In the genomic region with DNA sequence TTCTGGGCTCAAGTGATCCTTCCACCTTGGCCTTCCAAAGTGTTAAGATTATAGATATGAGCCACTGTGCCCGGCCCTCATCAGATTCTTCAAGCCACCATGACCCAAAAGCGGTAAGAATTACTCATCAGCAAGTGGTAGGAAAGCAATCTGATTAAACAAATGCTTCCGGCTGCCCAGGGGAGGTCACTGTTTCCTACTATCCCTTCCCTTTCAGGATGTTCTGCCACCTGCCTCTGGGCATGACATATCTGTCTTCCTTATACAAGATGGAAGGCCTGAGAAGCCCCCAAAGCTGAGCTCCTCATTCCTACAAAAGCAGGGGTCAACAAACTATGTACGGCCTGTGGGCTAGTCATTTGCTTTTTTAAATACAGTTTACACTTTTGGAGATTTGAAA, we compare ENCODE assay signal across 14 cellular contexts. TPM values are rescaled to one million over a fixed set of nuclear protein-coding genes. Genes with fewer than 3 reads are reported as not detected.
DNase-seq lines count a peak whose midpoint lies in the region; ATAC-seq, FAIRE-seq and TF ChIP-seq lines count a peak whose summit lies in the region.
"Had no signal": no experiment of that assay in that cellular context is flagged by ENCODE, and none has a peak within 500 bp of the region (broad histone marks: within the 10 kb centered on the region; RNA-seq: fewer than 3 reads in every experiment).

No MANE protein-coding gene starts in this region.

- POLR2A ChIA-PET in Panc1 (lab: Charles Lee) (no interaction called here), H1 (lab: Charles Lee; ENCODE audit: partially characterized antibody) (interaction anchor here (0.6 to 2.3 kb wide), 4 partner anchors 16 to 69 kb away, joined by 4 to 5 read pairs (median 4); no protein-coding TSS in a partner anchor)

- H3K27me3 ChIP-seq in Panc1 (ENCODE audit: control insufficient read depth, insufficient read depth, low read length) (no peaks in the 10 kb centered on the region), H1 (replicated peaks in 1 of 4; ENCODE audit: control insufficient read depth in 3 of 4, extremely low read depth in 1 of 4, insufficient read depth in 3 of 4, low read length in 3 of 4) (no peaks in the 10 kb centered on the region), neuronal stem cell (ENCODE audit: control insufficient read depth in 3 of 3, insufficient read depth in 3 of 3, low read depth in 1 of 3, low read length in 3 of 3) (no peaks in the 10 kb centered on the region)

- H3K9ac ChIP-seq in H1 (replicated peaks in 1 of 4; ENCODE audit: extremely low read depth in 1 of 4, low read depth in 3 of 4, low read length in 3 of 4) (no peak overlapping the region), neuronal stem cell (ENCODE audit: low read depth, low read length, poor library complexity) (no peak overlapping the region)

- H3K36me3 ChIP-seq in Panc1 (ENCODE audit: control insufficient read depth, insufficient read depth, low read length) (no peaks in the 10 kb centered on the region), H1 (ENCODE audit: control insufficient read depth in 2 of 4, insufficient read depth in 4 of 4, low read length in 3 of 4) (peaks cover 0 to 17% (median 8%) of the 10 kb centered on the region in 4 experiments; a peak in 5 of 8 replicates), neuronal stem cell (replicated peaks in 1 of 2; ENCODE audit: control insufficient read depth in 2 of 2, insufficient read depth in 2 of 2, low read length in 2 of 2) (peaks cover 12 to 33% of the 10 kb centered on the region in 2 donors)

- H3K79me1 ChIP-seq in H1 (ENCODE audit: low read depth, low read length), result peaks cover 7% of the 10 kb centered on the region
- peaks cover 9% of the 10 kb centered on the region for H3K79me1 ChIP-seq in neuronal stem cell (ENCODE audit: low read depth, low read length)

- no peak for TF ChIP-seq EP300 in H1 (IDR thresholded peaks at IDR 0.05; ENCODE audit: borderline replicate concordance in 1 of 2, low read depth in 2 of 2, low read length in 2 of 2)

- intact Hi-C loops in Panc1 (cut with micrococcal nuclease; ENCODE audit: unreplicated experiment), result no loop called here

- peak; percentile 8 to 17; a peak in 1 of 4 replicates for TF ChIP-seq RAD21 in H1 (IDR thresholded peaks at IDR 0.05 in 1 of 2, conservative IDR thresholded peaks at IDR 0.05 in 1 of 2; ENCODE audit: low read depth in 2 of 2, low read length in 2 of 2)

- H2BK20ac ChIP-seq in H1 (ENCODE audit: low read length), result no peak overlapping the region

- H3K14ac ChIP-seq in H1 (ENCODE audit: insufficient read length) (no peak overlapping the region), neuronal stem cell (ENCODE audit: low read length) (no peak overlapping the region)

- peaks cover 0 to 6% of the 10 kb centered on the region in 2 experiments; a peak in 1 of 4 replicates for H3K79me2 ChIP-seq in H1 (ENCODE audit: control insufficient read depth in 1 of 2, insufficient read depth in 2 of 2, low read length in 2 of 2)

- DNase-seq in activated T-cell treated with anti-CD3 and anti-CD28 coated beads, Interleukin-2, amount 50 U/mL, for 72 hours, result no peak
- DNase-seq in activated T-cell treated with anti-CD3 and anti-CD28 coated beads, Interleukin-2, amount 50 U/mL, for 4 hours, result no peak
- DNase-seq in Panc1 (ENCODE audit: low read depth, low spot score) (peak; percentile 51), H1 (ENCODE audit: low read depth in 1 of 2, low spot score in 2 of 2) (no peak), urothelium cell line (ENCODE audit: low spot score) (peak; percentile 16), neuronal stem cell (ENCODE audit: low spot score) (no peak), NCI-H2171 (lab: John Stamatoyannopoulos, UW) (no peak)
- DNase-seq: activated B cell treated with CpG ODN at 0.5 μM for 24 hours; activated naive CD4-positive, alpha-beta T cell treated with anti-CD3 and anti-CD28 coated beads, Interleukin-2, amount 50 U/mL, for 16 hours; MM.1S; psoas muscle had no signal

- H3K4me3 ChIP-seq in Panc1 (ENCODE audit: low read depth in 2 of 2, low read length in 2 of 2), result no peak overlapping the region
- no peak overlapping the region for H3K4me3 ChIP-seq in H1 (ENCODE audit: extremely low read depth in 1 of 4, insufficient read depth in 2 of 4, low read depth in 3 of 4, low read length in 4 of 4)
- no peak overlapping the region for H3K4me3 ChIP-seq in neuronal stem cell (ENCODE audit: low read length in 2 of 2)
- H3K4me3 ChIP-seq: psoas muscle had no signal

- no peak overlapping the region for H3K4ac ChIP-seq in H1 (replicated peaks; ENCODE audit: insufficient read length, low read depth, low read length)
- H3K4ac ChIP-seq in neuronal stem cell (ENCODE audit: low read length), result no peak overlapping the region

- no peak for TF ChIP-seq POLR2A in H1 (IDR thresholded peaks at IDR 0.05; ENCODE audit: control extremely low read depth in 1 of 2, low read depth in 2 of 2, low read length in 2 of 2)

- no peak overlapping the region for H2AK5ac ChIP-seq in H1 (ENCODE audit: low read depth, low read length)
- H2AK5ac ChIP-seq in neuronal stem cell (ENCODE audit: low read depth, low read length), result no peak overlapping the region

- H2BK5ac ChIP-seq in H1 (ENCODE audit: low read depth, low read length), result no peak overlapping the region
- no peak overlapping the region for H2BK5ac ChIP-seq in neuronal stem cell (ENCODE audit: low read length)

- H3K4me1 Mint-ChIP-seq in activated T-cell treated with anti-CD3 and anti-CD28 coated beads, Interleukin-2, amount 50 U/mL, for 72 hours (ENCODE audit: low read depth), result peaks cover 23% of the 10 kb centered on the region
- H3K4me1 Mint-ChIP-seq in activated T-cell treated with anti-CD3 and anti-CD28 coated beads, Interleukin-2, amount 50 U/mL, for 4 hours (ENCODE audit: low read depth), result peaks cover 6% of the 10 kb centered on the region

- H4K91ac ChIP-seq in H1 (replicated peaks; ENCODE audit: insufficient read length, low read length) (no peak overlapping the region), neuronal stem cell (ENCODE audit: low read depth, low read length, poor library complexity) (no peak overlapping the region)

- H2BK12ac ChIP-seq in H1 (ENCODE audit: low read depth, low read length), result no peak overlapping the region
- no peak overlapping the region for H2BK12ac ChIP-seq in neuronal stem cell (ENCODE audit: low read length)

- H4K5ac ChIP-seq in H1 (ENCODE audit: insufficient read length, low read depth, low read length), result no peak overlapping the region

- 92% methylated on average over 4 of the region's 4 CpGs; no CpG with 5 or more reads in 1 of the 2 experiments for WGBS in H1 (ENCODE audit: extremely low coverage in 1 of 2, insufficient coverage in 1 of 2, insufficient read length in 1 of 2, insufficient replicate concordance in 2 of 2, low coverage in 1 of 2, low lambda C conversion rate in 2 of 2, missing lambda C conversion rate in 1 of 2), 2 experiments
- WGBS in neuronal stem cell (ENCODE audit: extremely low coverage in 2 of 2, insufficient read length in 2 of 2, insufficient replicate concordance in 1 of 2), 2 donors, result no CpG with 5 or more reads among the region's 4 CpGs

- no peaks in the 10 kb centered on the region for H3K9me3 ChIP-seq in Panc1 (ENCODE audit: control insufficient read depth, insufficient read depth, low read depth, low read length)
- peaks cover 0 to 3% of the 10 kb centered on the region in 2 experiments; a peak in 1 of 4 replicates for H3K9me3 ChIP-seq in H1 (ENCODE audit: insufficient read depth in 2 of 2, low read depth in 1 of 2, low read length in 1 of 2)
- H3K9me3 ChIP-seq in neuronal stem cell (replicated peaks in 1 of 2; ENCODE audit: control insufficient read depth in 2 of 2, insufficient read depth in 1 of 2, low read depth in 1 of 2, low read length in 2 of 2), result peaks cover 6 to 8% of the 10 kb centered on the region in 2 donors

- H3K18ac ChIP-seq in H1 (ENCODE audit: extremely low read depth, low read length) (no peak overlapping the region), neuronal stem cell (ENCODE audit: low read length) (no peak overlapping the region)

- H2BK120ac ChIP-seq in H1 (replicated peaks; ENCODE audit: low read depth, low read length), result no peak overlapping the region
- H2BK120ac ChIP-seq in neuronal stem cell (ENCODE audit: low read depth, low read length), result no peak overlapping the region

- H3K27ac Mint-ChIP-seq in activated T-cell treated with anti-CD3 and anti-CD28 coated beads, Interleukin-2, amount 50 U/mL, for 72 hours, result peak overlapping the region; percentile 60
- H3K27ac Mint-ChIP-seq: activated B cell treated with CpG ODN at 0.5 μM for 24 hours had no signal

- H3K27ac ChIP-seq in Panc1 (ENCODE audit: low read length) (no peak overlapping the region; the same call in 1 of the 2 replicates), H1 (ENCODE audit: low read depth, low read length) (no peak overlapping the region), neuronal stem cell (replicated peaks; ENCODE audit: low read length) (no peak overlapping the region)
- H3K27ac ChIP-seq: C4-2B, psoas muscle had no signal

- TF ChIP-seq CTCF in Panc1 (IDR thresholded peaks at IDR 0.05) (peak; percentile 29; the same call in 1 of the 2 replicates), H1 (IDR thresholded peaks at IDR 0.05; ENCODE audit: control extremely low read depth in 1 of 3, insufficient read depth in 1 of 3, low read depth in 1 of 3, low read length in 3 of 3) (peak in 1 of 3 experiments; percentile 22; a peak in 1 of 4 replicates)

- H3K4me1 ChIP-seq in Panc1 (ENCODE audit: control insufficient read depth, insufficient read depth, low read length) (no peaks in the 10 kb centered on the region), H1 (replicated peaks in 1 of 4; ENCODE audit: control insufficient read depth in 3 of 4, insufficient read depth in 4 of 4, low read length in 3 of 4) (peaks cover 0 to 5% (median 4%) of the 10 kb centered on the region in 4 experiments; a peak in 5 of 7 replicates), neuronal stem cell (ENCODE audit: control insufficient read depth in 2 of 2, insufficient read depth in 1 of 2, low read depth in 1 of 2, low read length in 2 of 2) (no peaks in the 10 kb centered on the region)
- H3K4me1 ChIP-seq: psoas muscle had no signal

- CTCF ChIA-PET in Panc1 (lab: Charles Lee), result interaction anchor here (0.7 kb wide), 1 partner anchor 9 kb away, joined by 7 read pairs; no protein-coding TSS in a partner anchor
- CTCF ChIA-PET in H1 (lab: Charles Lee; ENCODE audit: partially characterized antibody), result interaction anchor here (2.0 kb wide), 1 partner anchor 10 kb away, joined by 12 read pairs; the partner anchor contains the start of gene MRPL34

- H2AFZ ChIP-seq in H1 (ENCODE audit: low read length) (no peak overlapping the region), neuronal stem cell (ENCODE audit: low read length) (no peak overlapping the region)

- FAIRE-seq in H1 (lab: Jason Lieb, UNC) (no peak), urothelium cell line (lab: Jason Lieb, UNC) (no peak)
- FAIRE-seq: GM12891 had no signal

- no peak for ATAC-seq in activated T-cell treated with anti-CD3 and anti-CD28 coated beads, Interleukin-2, amount 50 U/mL, for 72 hours (replicated peaks in 1 of 2)
- no peak for ATAC-seq in activated T-cell treated with anti-CD3 and anti-CD28 coated beads, Interleukin-2, amount 50 U/mL, for 4 hours
- ATAC-seq in Panc1, result no peak
- no peak for ATAC-seq in GM18909 (IDR thresholded peaks at IDR 0.05; ENCODE audit: poor library complexity, unreplicated experiment)
- ATAC-seq: psoas muscle had no signal

- H3K4me3 Mint-ChIP-seq in activated T-cell treated with anti-CD3 and anti-CD28 coated beads, Interleukin-2, amount 50 U/mL, for 72 hours, result no peak overlapping the region
- no peak overlapping the region for H3K4me3 Mint-ChIP-seq in activated T-cell treated with anti-CD3 and anti-CD28 coated beads, Interleukin-2, amount 50 U/mL, for 4 hours
- H3K4me3 Mint-ChIP-seq: activated B cell treated with CpG ODN at 0.5 μM for 24 hours had no signal

- H2BK15ac ChIP-seq in H1 (ENCODE audit: low read length) (no peak overlapping the region), neuronal stem cell (ENCODE audit: low read length) (no peak overlapping the region)

- H3K23ac ChIP-seq in H1 (ENCODE audit: insufficient read length) (no peak overlapping the region), neuronal stem cell (ENCODE audit: low read depth, low read length, poor library complexity) (no peak overlapping the region)

- no peak overlapping the region for H4K8ac ChIP-seq in H1 (ENCODE audit: extremely low read depth, insufficient read depth, low read length)
- H4K8ac ChIP-seq in neuronal stem cell (ENCODE audit: low read depth, low read length), result no peak overlapping the region

- no peaks in the 10 kb centered on the region for H3K9me3 Mint-ChIP-seq in activated T-cell treated with anti-CD3 and anti-CD28 coated beads, Interleukin-2, amount 50 U/mL, for 72 hours
- H3K9me3 Mint-ChIP-seq in activated T-cell treated with anti-CD3 and anti-CD28 coated beads, Interleukin-2, amount 50 U/mL, for 4 hours, result no peaks in the 10 kb centered on the region
- H3K9me3 Mint-ChIP-seq: activated B cell treated with CpG ODN at 0.5 μM for 24 hours had no signal

- peaks cover 5% of the 10 kb centered on the region; the same call in 1 of the 2 replicates for H3K23me2 ChIP-seq in H1 (ENCODE audit: low read depth, low read length)

- peaks cover 0 to 3% of the 10 kb centered on the region in 2 donors for H3K36me3 Mint-ChIP-seq in activated T-cell treated with anti-CD3 and anti-CD28 coated beads, Interleukin-2, amount 50 U/mL, for 72 hours (ENCODE audit: insufficient read depth in 2 of 2)
- no peaks in the 10 kb centered on the region for H3K36me3 Mint-ChIP-seq in activated T-cell treated with anti-CD3 and anti-CD28 coated beads, Interleukin-2, amount 50 U/mL, for 4 hours (ENCODE audit: insufficient read depth)

- H4K20me1 ChIP-seq in H1 (replicated peaks in 1 of 2; ENCODE audit: control insufficient read depth in 1 of 2, insufficient read depth in 2 of 2, low read length in 2 of 2), result peaks cover 0 to 11% of the 10 kb centered on the region in 2 experiments

- in situ Hi-C loops in Panc1 (cut with HindIII; ENCODE audit: low pct_unique_long_range_greater_than_20kb, low sequenced_read_pairs), result no loop called here

- H3K27me3 Mint-ChIP-seq in activated T-cell treated with anti-CD3 and anti-CD28 coated beads, Interleukin-2, amount 50 U/mL, for 72 hours (ENCODE audit: low read depth), result no peaks in the 10 kb centered on the region
- H3K27me3 Mint-ChIP-seq in activated T-cell treated with anti-CD3 and anti-CD28 coated beads, Interleukin-2, amount 50 U/mL, for 4 hours (ENCODE audit: low read depth), result no peaks in the 10 kb centered on the region
- H3K27me3 Mint-ChIP-seq: activated B cell treated with CpG ODN at 0.5 μM for 24 hours had no signal

- H3K56ac ChIP-seq in H1 (replicated peaks; ENCODE audit: insufficient read length, low read depth, low read length), result no peak overlapping the region

- H3K4me2 ChIP-seq in H1 (ENCODE audit: insufficient read depth in 1 of 2, low read depth in 2 of 2, low read length in 2 of 2) (no peak overlapping the region), neuronal stem cell (ENCODE audit: insufficient read depth, low read length, poor library complexity, severe bottlenecking) (no peak overlapping the region)

- no TSS peak for BruUV-seq in Panc1 (replicated peaks; lab: Mats Ljungman, UMichigan)

RNA-seq across cellular contexts. Expression of gene ABHD8, which starts 6.9 kb away (rescaled TPM):
- total RNA-seq in activated T-cell treated with anti-CD3 and anti-CD28 coated beads, Interleukin-2, amount 50 U/mL, for 72 hours, result 10 to 100 TPM; 16.1 to 16.6 TPM
- 1 to 10 TPM; 3.6 to 4.5 (median 3.7) TPM for total RNA-seq in activated T-cell treated with anti-CD3 and anti-CD28 coated beads, Interleukin-2, amount 50 U/mL, for 4 hours
- 19.6 TPM for total RNA-seq in Panc1 (2021; ENCODE audit: unreplicated experiment)
- polyA plus RNA-seq in Panc1 (2012; ENCODE audit: insufficient read length), result 30.1 TPM
- 11.3 and 14.5 TPM in 2 replicates for total RNA-seq in H1 (2021; fragmentation: NEBNext Ultra II Directional; extraction: Animal tissue kit (Norgen Biotek cat#: 25700))
- 18.7 and 28.5 TPM in 2 replicates for polyA plus RNA-seq in H1 (2011; rRNA removed)
- 17.5 TPM for polyA plus RNA-seq in H1 (2011; cell fraction: cytosol; rRNA removed)
- polyA plus RNA-seq in H1 (2011; cell fraction: nucleus; rRNA removed), result 15.7 TPM
- polyA plus RNA-seq in H1 (2012, experiment 1 of 2), result 8.6 to 15.1 TPM (median 14.3 TPM) in 4 replicates
- polyA plus RNA-seq in H1 (2012, experiment 2 of 2), result 12.6 TPM
- 5.9 TPM for polyA plus RNA-seq in H1 (2013, experiment 1 of 2)
- 5.6 TPM for polyA plus RNA-seq in H1 (2013, experiment 2 of 2)
- polyA minus RNA-seq in H1 (2011; rRNA and poly(A)+ RNA removed), result 6.0 and 8.9 TPM in 2 replicates
- 11.1 TPM for polyA minus RNA-seq in H1 (2011; cell fraction: cytosol; rRNA and poly(A)+ RNA removed)
- polyA minus RNA-seq in H1 (2011; cell fraction: nucleus; rRNA and poly(A)+ RNA removed), result 9.8 TPM
- polyA plus RNA-seq in neuronal stem cell (2013, experiment 1 of 2), result 10.9 TPM
- polyA plus RNA-seq in neuronal stem cell (2013, experiment 2 of 2), result 10.5 TPM

RNA-seq across cellular contexts. Expression of gene MRPL34, which starts 9.4 kb away (rescaled TPM):
- 10 to 100 TPM; 75.0 to 75.8 TPM for total RNA-seq in activated T-cell treated with anti-CD3 and anti-CD28 coated beads, Interleukin-2, amount 50 U/mL, for 72 hours
- total RNA-seq in activated T-cell treated with anti-CD3 and anti-CD28 coated beads, Interleukin-2, amount 50 U/mL, for 4 hours, result 100 to 1,000 TPM; 111 to 137 (median 126) TPM
- 87.7 TPM for total RNA-seq in Panc1 (2021; ENCODE audit: unreplicated experiment)
- polyA plus RNA-seq in Panc1 (2012; ENCODE audit: insufficient read length), result 94.2 TPM
- total RNA-seq in H1 (2021; fragmentation: NEBNext Ultra II Directional; extraction: Animal tissue kit (Norgen Biotek cat#: 25700)), result 99.6 and 100 TPM in 2 replicates
- polyA plus RNA-seq in H1 (2011; rRNA removed), result 91.9 and 123 TPM in 2 replicates
- 89.6 TPM for polyA plus RNA-seq in H1 (2011; cell fraction: cytosol; rRNA removed)
- polyA plus RNA-seq in H1 (2011; cell fraction: nucleus; rRNA removed), result 60.8 TPM
- polyA plus RNA-seq in H1 (2012, experiment 1 of 2), result 80.1 to 84.2 TPM (median 82.1 TPM) in 4 replicates
- polyA plus RNA-seq in H1 (2012, experiment 2 of 2), result 85.1 TPM
- 103 TPM for polyA plus RNA-seq in H1 (2013, experiment 1 of 2)
- polyA plus RNA-seq in H1 (2013, experiment 2 of 2), result 94.8 TPM
- 11.8 and 11.9 TPM in 2 replicates for polyA minus RNA-seq in H1 (2011; rRNA and poly(A)+ RNA removed)
- 26.2 TPM for polyA minus RNA-seq in H1 (2011; cell fraction: cytosol; rRNA and poly(A)+ RNA removed)
- polyA minus RNA-seq in H1 (2011; cell fraction: nucleus; rRNA and poly(A)+ RNA removed), result 12.8 TPM
- 60.1 TPM for polyA plus RNA-seq in neuronal stem cell (2013, experiment 1 of 2)
- 60.9 TPM for polyA plus RNA-seq in neuronal stem cell (2013, experiment 2 of 2)

RNA-seq across cellular contexts. Expression of gene DDA1, which starts 13.1 kb away (rescaled TPM):
- 10 to 100 TPM; 29.6 to 40.2 TPM for total RNA-seq in activated T-cell treated with anti-CD3 and anti-CD28 coated beads, Interleukin-2, amount 50 U/mL, for 72 hours
- total RNA-seq in activated T-cell treated with anti-CD3 and anti-CD28 coated beads, Interleukin-2, amount 50 U/mL, for 4 hours, result 10 to 100 TPM; 53.1 to 58.1 (median 53.4) TPM
- total RNA-seq in Panc1 (2021; ENCODE audit: unreplicated experiment), result 56.0 TPM
- 84.8 TPM for polyA plus RNA-seq in Panc1 (2012; ENCODE audit: insufficient read length)
- total RNA-seq in H1 (2021; fragmentation: NEBNext Ultra II Directional; extraction: Animal tissue kit (Norgen Biotek cat#: 25700)), result 34.5 and 35.9 TPM in 2 replicates
- 29.2 and 30.0 TPM in 2 replicates for polyA plus RNA-seq in H1 (2011; rRNA removed)
- 41.8 TPM for polyA plus RNA-seq in H1 (2011; cell fraction: cytosol; rRNA removed)
- polyA plus RNA-seq in H1 (2011; cell fraction: nucleus; rRNA removed), result 55.3 TPM
- 32.6 to 63.7 TPM (median 58.6 TPM) in 4 replicates for polyA plus RNA-seq in H1 (2012, experiment 1 of 2)
- polyA plus RNA-seq in H1 (2012, experiment 2 of 2), result 30.1 TPM
- polyA plus RNA-seq in H1 (2013, experiment 1 of 2), result 73.8 TPM
- polyA plus RNA-seq in H1 (2013, experiment 2 of 2), result 66.6 TPM
- polyA minus RNA-seq in H1 (2011; rRNA and poly(A)+ RNA removed), result 12.9 and 19.5 TPM in 2 replicates
- polyA minus RNA-seq in H1 (2011; cell fraction: cytosol; rRNA and poly(A)+ RNA removed), result 7.7 TPM
- 9.4 TPM for polyA minus RNA-seq in H1 (2011; cell fraction: nucleus; rRNA and poly(A)+ RNA removed)
- 78.2 TPM for polyA plus RNA-seq in neuronal stem cell (2013, experiment 1 of 2)
- polyA plus RNA-seq in neuronal stem cell (2013, experiment 2 of 2), result 78.5 TPM

RNA-seq across cellular contexts. Expression of gene ANKLE1, which starts 14.6 kb away (rescaled TPM):
- 1 to 10 TPM; 5.8 to 8.9 TPM for total RNA-seq in activated T-cell treated with anti-CD3 and anti-CD28 coated beads, Interleukin-2, amount 50 U/mL, for 72 hours
- 10 to 100 TPM in 2 of 3 donors, 1 to 10 TPM in 1; 7.6 to 19.0 (median 18.1) TPM for total RNA-seq in activated T-cell treated with anti-CD3 and anti-CD28 coated beads, Interleukin-2, amount 50 U/mL, for 4 hours
- 1.1 TPM for total RNA-seq in Panc1 (2021; ENCODE audit: unreplicated experiment)
- polyA plus RNA-seq in Panc1 (2012; ENCODE audit: insufficient read length), result 1.4 TPM
- total RNA-seq in H1 (2021; fragmentation: NEBNext Ultra II Directional; extraction: Animal tissue kit (Norgen Biotek cat#: 25700)), result 6.1 and 6.8 TPM in 2 replicates
- 9.6 and 14.2 TPM in 2 replicates for polyA plus RNA-seq in H1 (2011; rRNA removed)
- 7.4 TPM for polyA plus RNA-seq in H1 (2011; cell fraction: cytosol; rRNA removed)
- polyA plus RNA-seq in H1 (2011; cell fraction: nucleus; rRNA removed), result 23.9 TPM
- polyA plus RNA-seq in H1 (2012, experiment 1 of 2), result 6.3 to 9.3 TPM (median 8.4 TPM) in 4 replicates
- 5.2 TPM for polyA plus RNA-seq in H1 (2012, experiment 2 of 2)
- polyA plus RNA-seq in H1 (2013, experiment 1 of 2), result 5.3 TPM
- 4.5 TPM for polyA plus RNA-seq in H1 (2013, experiment 2 of 2)
- 3.7 and 4.0 TPM in 2 replicates for polyA minus RNA-seq in H1 (2011; rRNA and poly(A)+ RNA removed)
- 3.3 TPM for polyA minus RNA-seq in H1 (2011; cell fraction: cytosol; rRNA and poly(A)+ RNA removed)
- 10.3 TPM for polyA minus RNA-seq in H1 (2011; cell fraction: nucleus; rRNA and poly(A)+ RNA removed)
- polyA plus RNA-seq in neuronal stem cell (2013, experiment 1 of 2), result 2.0 TPM
- polyA plus RNA-seq in neuronal stem cell (2013, experiment 2 of 2), result 1.8 TPM

RNA-seq across cellular contexts. Expression of gene BABAM1, which starts 29.0 kb away (rescaled TPM):
- 10 to 100 TPM; 86.6 to 96.1 TPM for total RNA-seq in activated T-cell treated with anti-CD3 and anti-CD28 coated beads, Interleukin-2, amount 50 U/mL, for 72 hours
- 100 to 1,000 TPM; 124 to 130 (median 128) TPM for total RNA-seq in activated T-cell treated with anti-CD3 and anti-CD28 coated beads, Interleukin-2, amount 50 U/mL, for 4 hours
- 79.5 TPM for total RNA-seq in Panc1 (2021; ENCODE audit: unreplicated experiment)
- 119 TPM for polyA plus RNA-seq in Panc1 (2012; ENCODE audit: insufficient read length)
- 127 and 134 TPM in 2 replicates for total RNA-seq in H1 (2021; fragmentation: NEBNext Ultra II Directional; extraction: Animal tissue kit (Norgen Biotek cat#: 25700))
- polyA plus RNA-seq in H1 (2011; rRNA removed), result 133 and 153 TPM in 2 replicates
- polyA plus RNA-seq in H1 (2011; cell fraction: cytosol; rRNA removed), result 175 TPM
- polyA plus RNA-seq in H1 (2011; cell fraction: nucleus; rRNA removed), result 164 TPM
- polyA plus RNA-seq in H1 (2012, experiment 1 of 2), result 122 to 160 TPM (median 149 TPM) in 4 replicates
- polyA plus RNA-seq in H1 (2012, experiment 2 of 2), result 178 TPM
- 122 TPM for polyA plus RNA-seq in H1 (2013, experiment 1 of 2)
- polyA plus RNA-seq in H1 (2013, experiment 2 of 2), result 117 TPM
- polyA minus RNA-seq in H1 (2011; rRNA and poly(A)+ RNA removed), result 47.9 and 65.4 TPM in 2 replicates
- 44.4 TPM for polyA minus RNA-seq in H1 (2011; cell fraction: cytosol; rRNA and poly(A)+ RNA removed)
- 31.5 TPM for polyA minus RNA-seq in H1 (2011; cell fraction: nucleus; rRNA and poly(A)+ RNA removed)
- polyA plus RNA-seq in neuronal stem cell (2013, experiment 1 of 2), result 102 TPM
- 100.0 TPM for polyA plus RNA-seq in neuronal stem cell (2013, experiment 2 of 2)

Comparison
In these comparisons a context has a peak if more than half of its experiments do, and no peak if none do; other contexts are left out.
1. DNase-seq: peak in Panc1 (single experiment) and urothelium cell line (single experiment); none in activated T-cell treated with anti-CD3 and anti-CD28 coated beads, Interleukin-2, amount 50 U/mL, for 72 hours (0 of 2), activated T-cell treated with anti-CD3 and anti-CD28 coated beads, Interleukin-2, amount 50 U/mL, for 4 hours (single experiment), H1 (0 of 2), neuronal stem cell (single experiment) and NCI-H2171 (single experiment).